Comparison of ENCODE assay signal across 10 cellular contexts in the genomic region with DNA sequence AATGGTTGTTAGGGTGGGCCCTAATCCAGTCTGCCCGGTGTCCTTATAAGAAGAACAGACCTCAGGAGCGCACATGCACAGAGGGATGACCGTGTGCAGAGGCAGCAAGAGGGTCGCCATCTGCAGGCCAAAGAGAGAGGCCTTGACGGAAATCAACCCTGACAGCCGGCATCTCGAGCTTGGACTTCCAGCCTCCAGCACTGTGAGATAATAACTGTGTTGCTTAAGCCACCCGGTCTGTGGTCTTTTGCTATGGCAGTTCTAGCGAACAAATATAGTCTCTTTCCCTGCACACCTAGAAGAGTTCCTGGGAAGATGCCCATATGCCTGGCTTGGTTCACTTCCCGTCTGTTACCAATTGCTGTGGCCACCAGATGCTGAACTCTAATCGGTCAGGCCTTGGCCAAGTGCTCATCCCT. TPM values are rescaled to one million over a fixed set of nuclear protein-coding genes. Genes with fewer than 3 reads are reported as not detected.
A peak's percentile ranks its signal among the peaks of the same experiment; 100 is the strongest.
DNase-seq lines count a peak whose midpoint lies in the region; ATAC-seq and TF ChIP-seq lines count a peak whose summit lies in the region.
"Had no signal": no experiment of that assay in that cellular context is flagged by ENCODE, and none has a peak within 500 bp of the region (broad histone marks: within the 10 kb centered on the region; RNA-seq: fewer than 3 reads in every experiment).

No MANE protein-coding gene starts in this region.

- WGBS in mesendoderm (ENCODE audit: extremely low coverage, insufficient coverage, low lambda C conversion rate): no CpG with 5 or more reads among the region's 11 CpGs

- no peak overlapping the region for H3K23ac ChIP-seq in mesendoderm (ENCODE audit: low read length)

- DNase-seq in EH (ENCODE audit: low read depth) (peak; percentile 87), Kasumi-1 (lab: John Stamatoyannopoulos, UW) (peak; percentile 36 to 59), cardiac fibroblast (ENCODE audit: low read depth in 2 of 2) (peak; percentile 44 to 71), mesendoderm (peak; percentile 67), amygdala (lab: John Stamatoyannopoulos, UW) (no peak), DMS79 treated with DMSO at 0.1 percent for 48 hours (lab: John Stamatoyannopoulos, UW) (no peak)
- DNase-seq in stimulated activated naive CD8-positive, alpha-beta T cell treated with anti-CD3 and anti-CD28 coated beads, Interleukin-15, Interleukin-2, amounts not matched to agents 100 U/mL and 50 U/mL, for 24 hours: no peak
- DNase-seq in activated T-cell treated with anti-CD3 and anti-CD28 coated beads, Interleukin-2, amount 50 U/mL, for 48 hours: no peak

- H4K5ac ChIP-seq in mesendoderm (ENCODE audit: low read length): no peak overlapping the region

- H2BK5ac ChIP-seq in mesendoderm (ENCODE audit: low read length): no peak overlapping the region

- no peak overlapping the region for H3K4me2 ChIP-seq in mesendoderm (ENCODE audit: low read length)

- H3K27me3 ChIP-seq in mesendoderm (ENCODE audit: insufficient read depth, low read length, poor library complexity): no peaks in the 10 kb centered on the region

- H3K79me1 ChIP-seq in mesendoderm (ENCODE audit: low read length): no peaks in the 10 kb centered on the region

- no peak overlapping the region for H3K9ac ChIP-seq in mesendoderm (ENCODE audit: low read length)

- no peaks in the 10 kb centered on the region for H3K36me3 ChIP-seq in mesendoderm (ENCODE audit: control insufficient read depth, insufficient read depth, low read length)

- H2AK5ac ChIP-seq in mesendoderm (ENCODE audit: low read length): no peak overlapping the region

- H3K79me2 ChIP-seq in mesendoderm (ENCODE audit: control insufficient read depth, insufficient read depth, low read length): no peaks in the 10 kb centered on the region

- H2BK120ac ChIP-seq in mesendoderm (ENCODE audit: low read depth, low read length): no peak overlapping the region

- no peak overlapping the region for H3K56ac ChIP-seq in mesendoderm (ENCODE audit: low read length)

- peak; percentile 47 for TF ChIP-seq CTCF in cardiac fibroblast (IDR thresholded peaks at IDR 0.05; ENCODE audit: low read depth, low read length)

- H3K27ac ChIP-seq in mesendoderm (ENCODE audit: low read depth, low read length): no peak overlapping the region
- H3K27ac ChIP-seq: epithelial cell of prostate had no signal

- H3K4me3 ChIP-seq in cardiac fibroblast (replicated peaks in 1 of 2; ENCODE audit: low read depth in 2 of 2, low read length in 2 of 2) (no peak overlapping the region), mesendoderm (ENCODE audit: low read length) (no peak overlapping the region)

- H2BK15ac ChIP-seq in mesendoderm (replicated peaks; ENCODE audit: low read depth): no peak overlapping the region

- H3K18ac ChIP-seq in mesendoderm (ENCODE audit: low read length): no peak overlapping the region

- no peak for ATAC-seq in stimulated activated naive CD8-positive, alpha-beta T cell treated with anti-CD3 and anti-CD28 coated beads, Interleukin-15, Interleukin-2, amounts not matched to agents 100 U/mL and 50 U/mL, for 24 hours

- H3K4me1 ChIP-seq in mesendoderm (ENCODE audit: control insufficient read depth, low read depth, low read length): no peaks in the 10 kb centered on the region

- no peak overlapping the region for H4K8ac ChIP-seq in mesendoderm (ENCODE audit: low read depth, low read length)

- H3K4ac ChIP-seq in mesendoderm (ENCODE audit: low read depth, low read length): no peak overlapping the region

RNA-seq across cellular contexts. Expression of gene PTGIS, which starts 35.3 kb away (rescaled TPM):
- 13.1 TPM for polyA plus RNA-seq in mesendoderm (2013, experiment 1 of 2)
- 13.0 TPM for polyA plus RNA-seq in mesendoderm (2013, experiment 2 of 2)
- polyA plus RNA-seq: IgD-negative memory B cell had no signal

Comparison
In these comparisons a context has a peak if more than half of its experiments do, and no peak if none do; other contexts are left out.
1. DNase-seq: peak in EH (single experiment), Kasumi-1 (2 of 2), cardiac fibroblast (2 of 2) and mesendoderm (single experiment); none in amygdala (0 of 56), DMS79 treated with DMSO at 0.1 percent for 48 hours (single experiment), stimulated activated naive CD8-positive, alpha-beta T cell treated with anti-CD3 and anti-CD28 coated beads, Interleukin-15, Interleukin-2, amounts not matched to agents 100 U/mL and 50 U/mL, for 24 hours (single experiment) and activated T-cell treated with anti-CD3 and anti-CD28 coated beads, Interleukin-2, amount 50 U/mL, for 48 hours (0 of 2).